Comparison of ENCODE assay signal across 8 cellular contexts in genomic region chr18:5073026-5073944, GRCh38.
DNase-seq lines count a peak whose midpoint lies in the region; ATAC-seq and TF ChIP-seq lines count a peak whose summit lies in the region.

No MANE protein-coding gene starts in this region.

- WGBS in suprapubic skin = 42% methylated on average over 9 of the region's 9 CpGs

- ATAC-seq in GM19395 (IDR thresholded peaks at IDR 0.05; ENCODE audit: unreplicated experiment) = peak; percentile 75

- H3K36me3 ChIP-seq in colonic mucosa (no peaks in the 10 kb centered on the region), suprapubic skin (no peaks in the 10 kb centered on the region)

- no peaks in the 10 kb centered on the region for H3K27me3 ChIP-seq in colonic mucosa
- no peaks in the 10 kb centered on the region for H3K27me3 ChIP-seq in suprapubic skin

- H3K9ac ChIP-seq in colonic mucosa (ENCODE audit: low read depth in 2 of 2, low read length in 2 of 2) = no peak overlapping the region

- intact Hi-C loops in colonic mucosa (cut with DNase I) = no loop called here

- TF ChIP-seq CTCF in colonic mucosa (IDR thresholded peaks at IDR 0.05) (peak; percentile 35), suprapubic skin (IDR thresholded peaks at IDR 0.05) (no peak)

- H3K27ac ChIP-seq in colonic mucosa (no peak overlapping the region), suprapubic skin (no peak overlapping the region)

- peak; percentile 28 for DNase-seq in DMS79 (lab: John Stamatoyannopoulos, UW)
- peak; percentile 74 for DNase-seq in HT-29 (ENCODE audit: low spot score)
- peak; percentile 63 for DNase-seq in OCI-M1 (lab: John Stamatoyannopoulos, UW)
- DNase-seq in colonic mucosa = no peak
- DNase-seq in midbrain (lab: John Stamatoyannopoulos, UW) = peak; percentile 26
- no peak for DNase-seq in suprapubic skin (ENCODE audit: low spot score in 2 of 2)
- DNase-seq in NCI-H187 (lab: John Stamatoyannopoulos, UW) = no peak

- H3K4me1 ChIP-seq in colonic mucosa = no peaks in the 10 kb centered on the region
- H3K4me1 ChIP-seq in suprapubic skin = no peaks in the 10 kb centered on the region

- no peak for TF ChIP-seq EP300 in suprapubic skin (IDR thresholded peaks at IDR 0.05)

- H3K9me3 ChIP-seq in colonic mucosa = no peaks in the 10 kb centered on the region
- H3K9me3 ChIP-seq in suprapubic skin = no peaks in the 10 kb centered on the region

- no peak for TF ChIP-seq POLR2A in suprapubic skin (IDR thresholded peaks at IDR 0.05)

- H3K4me3 ChIP-seq in colonic mucosa (no peak overlapping the region), suprapubic skin (no peak overlapping the region)

Comparison
In these comparisons a context has a peak if more than half of its experiments do, and no peak if none do; other contexts are left out.
1. DNase-seq: peak in DMS79 (single experiment), HT-29 (single experiment), OCI-M1 (single experiment) and midbrain (single experiment); none in colonic mucosa (single experiment), suprapubic skin (0 of 2) and NCI-H187 (0 of 2).